In the genomic region with DNA sequence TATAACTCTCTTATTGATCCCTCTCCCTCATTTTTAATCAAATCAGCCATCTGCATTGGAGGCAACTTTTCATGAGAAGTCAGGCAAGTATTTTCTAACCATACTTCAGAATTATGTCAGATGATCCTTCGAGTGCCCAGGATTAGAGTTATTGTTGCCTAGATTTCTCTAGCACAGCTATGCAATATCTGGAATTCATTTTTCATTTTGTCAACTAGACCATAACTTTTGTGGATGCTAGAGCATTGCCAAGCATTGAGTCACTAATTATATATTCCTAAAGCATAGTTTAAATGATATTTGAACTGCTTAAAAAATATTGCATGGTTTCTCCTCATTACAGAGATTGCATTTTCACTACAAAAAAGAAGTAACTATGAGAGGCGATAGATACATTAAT, we compare ENCODE assay signal across 23 cellular contexts.
"Had no signal": no experiment of that assay in that cellular context is flagged by ENCODE, and none has a peak within 500 bp of the region (broad histone marks: within the 10 kb centered on the region; RNA-seq: fewer than 3 reads in every experiment).

No MANE protein-coding gene starts in this region.

- DNase-seq: activated B cell treated with CpG ODN at 0.5 μM for 24 hours; activated CD4-positive, alpha-beta T cell treated with anti-CD3 and anti-CD28 coated beads for 36 hours; activated CD4-positive, alpha-beta T cell treated with anti-CD3 and anti-CD28 coated beads, Interleukin-2, amount 50 U/mL, for 4 hours; activated effector memory CD4-positive, alpha-beta T cell treated with Interleukin-2 at 50 U/mL for 16 hours; activated naive CD4-positive, alpha-beta T cell treated with anti-CD3 and anti-CD28 coated beads, Interleukin-2, amount 10 ng/mL, durations not matched to agents 7 days and 5 days; activated T-cell treated with anti-CD3 and anti-CD28 coated beads, Interleukin-2, amount 50 U/mL, for 72 hours; anterior cingulate cortex; brain microvascular endothelial cell; caudate nucleus; effector memory CD4-positive, alpha-beta T cell; foreskin keratinocyte; lower lobe of right lung; mesendoderm; mucosa of descending colon; nephron progenitor cell; stimulated activated CD4-positive, alpha-beta T cell treated with anti-CD3 and anti-CD28 coated beads, Interleukin-15, amount 100 ng/mL, for 24 hours; T1000; testis; uterus had no signal

- ATAC-seq: activated CD4-positive, alpha-beta T cell treated with anti-CD3 and anti-CD28 coated beads for 36 hours; activated T-cell treated with anti-CD3 and anti-CD28 coated beads, Interleukin-2, amount 50 U/mL, for 72 hours; foreskin keratinocyte; left lobe of liver; lower lobe of right lung; mucosa of descending colon; sciatic nerve; stimulated activated memory B cell treated with anti-CD40 and anti-IgM and Interleukin-4, amounts not matched to agents 10 μg/mL and 1 μg/mL and 100 μg/mL, for 72 hours had no signal

- H3K4me3 ChIP-seq: lower lobe of right lung, mucosa of descending colon, smooth muscle cell, testis, uterus had no signal
